In genomic region chr3:30539214-30539613, GRCh38 we compare ENCODE assay signal across 22 cellular contexts.
DNase-seq lines count a peak whose midpoint lies in the region; ATAC-seq and TF ChIP-seq lines count a peak whose summit lies in the region.
"Had no signal": no experiment of that assay in that cellular context is flagged by ENCODE, and none has a peak within 500 bp of the region (broad histone marks: within the 10 kb centered on the region; RNA-seq: fewer than 3 reads in every experiment).

No MANE protein-coding gene starts in this region.

- peak overlapping the region; percentile 27; the same call in 1 of the 2 replicates for H2BK20ac ChIP-seq in IMR-90 (ENCODE audit: low read depth, low read length)

- H3K4me2 ChIP-seq in IMR-90 (ENCODE audit: low read depth, low read length) (no peak overlapping the region), mesenchymal stem cell (ENCODE audit: low read length, poor library complexity, severe bottlenecking) (no peak overlapping the region)

- 0 out of 2 replicates have a peak overlapping the region, but pooled peaks have one; percentile 4 for H3K27ac ChIP-seq in IMR-90 (ENCODE audit: insufficient read depth, low read length)
- H3K27ac ChIP-seq in body of pancreas = peak overlapping the region in 3 of 4 donors; percentile 55 to 63 (median 60)
- H3K27ac ChIP-seq in mesenchymal stem cell (ENCODE audit: low read length, poor library complexity, severe bottlenecking) = peak overlapping the region; percentile 93
- H3K27ac ChIP-seq in left ventricle myocardium inferior (replicated peaks) = no peak overlapping the region
- H3K27ac ChIP-seq: parathyroid adenoma, WERI-Rb-1 had no signal

- H2AFZ ChIP-seq in IMR-90 (replicated peaks; ENCODE audit: low read length, poor library complexity) = no peak overlapping the region
- H2AFZ ChIP-seq in mesenchymal stem cell (ENCODE audit: low read depth, low read length) = no peak overlapping the region
- H2AFZ ChIP-seq: parathyroid adenoma had no signal

- H3K9ac ChIP-seq in IMR-90 (ENCODE audit: low read depth, low read length) = no peak overlapping the region
- H3K9ac ChIP-seq in mesenchymal stem cell (ENCODE audit: low read length) = peak overlapping the region; percentile 76
- H3K9ac ChIP-seq: parathyroid adenoma had no signal

- no peaks in the 10 kb centered on the region for H3K9me1 ChIP-seq in IMR-90 (ENCODE audit: insufficient read depth, low read length)

- no peak overlapping the region for H3K4me3 ChIP-seq in IMR-90 (ENCODE audit: insufficient read depth, low read depth, low read length)
- H3K4me3 ChIP-seq in body of pancreas = no peak overlapping the region
- no peak overlapping the region for H3K4me3 ChIP-seq in mesenchymal stem cell (ENCODE audit: insufficient read depth in 1 of 2, low read depth in 1 of 2, low read length in 2 of 2)
- no peak overlapping the region for H3K4me3 ChIP-seq in left ventricle myocardium inferior
- H3K4me3 ChIP-seq: stomach had no signal

- WGBS in IMR-90 (ENCODE audit: extremely low coverage in 2 of 2, insufficient read length in 1 of 2), 2 experiments = 100% methylated on average over 1 of the region's 5 CpGs; no CpG with 5 or more reads in 1 of the 2 experiments
- 28 to 47% methylated on average over 5 of the region's 5 CpGs for WGBS in body of pancreas, 2 donors
- 79% methylated on average over 3 of the region's 5 CpGs for WGBS in mesenchymal stem cell

- H3K4ac ChIP-seq in IMR-90 (ENCODE audit: low read depth, low read length) = peak overlapping the region; percentile 28; the same call in 1 of the 2 replicates
- no peak overlapping the region for H3K4ac ChIP-seq in mesenchymal stem cell (ENCODE audit: low read depth in 1 of 2, low read length in 2 of 2)

- H3K18ac ChIP-seq in IMR-90 (ENCODE audit: low read depth, low read length) (peak overlapping the region; percentile 42; the same call in 1 of the 2 replicates), mesenchymal stem cell (ENCODE audit: low read depth in 1 of 2, low read length in 2 of 2) (no peak overlapping the region)

- H4K91ac ChIP-seq in IMR-90 (ENCODE audit: insufficient read depth, low read depth, low read length) = no peak overlapping the region
- no peak overlapping the region for H4K91ac ChIP-seq in mesenchymal stem cell (ENCODE audit: low read length)

- H3K4me1 ChIP-seq in IMR-90 (ENCODE audit: control insufficient read depth, insufficient read depth, low read length) = peaks cover 5% of the 10 kb centered on the region; the same call in 1 of the 2 replicates
- H3K4me1 ChIP-seq in body of pancreas = peaks cover 21% of the 10 kb centered on the region
- no peaks in the 10 kb centered on the region for H3K4me1 ChIP-seq in mesenchymal stem cell (ENCODE audit: control insufficient read depth, insufficient read depth, low read depth, low read length)
- peaks cover 10% of the 10 kb centered on the region for H3K4me1 ChIP-seq in left ventricle myocardium inferior
- H3K4me1 ChIP-seq: parathyroid adenoma had no signal

- dilution Hi-C loops in IMR-90 (cut with HindIII; ENCODE audit: low sequenced_read_pairs, unreplicated experiment) = no loop called here

- CTCF ChIA-PET in IMR-90 (lab: Yijun Ruan, JAX) = interaction anchor here (0.7 kb wide), 1 partner anchor 11 kb away, joined by 3 read pairs; no protein-coding TSS in a partner anchor

- H3K79me1 ChIP-seq in IMR-90 (ENCODE audit: low read depth in 1 of 2, low read length in 2 of 2) (no peaks in the 10 kb centered on the region), mesenchymal stem cell (replicated peaks; ENCODE audit: low read length, poor library complexity, severe bottlenecking) (no peaks in the 10 kb centered on the region)

- ATAC-seq in IMR-90 (ENCODE audit: low read depth) (no peak), body of pancreas (peak; percentile 94), HG02678 (IDR thresholded peaks at IDR 0.05; ENCODE audit: unreplicated experiment) (no peak)

- H3K27me3 ChIP-seq in IMR-90 (ENCODE audit: control insufficient read depth, insufficient read depth, low read length) = no peaks in the 10 kb centered on the region
- no peaks in the 10 kb centered on the region for H3K27me3 ChIP-seq in body of pancreas
- H3K27me3 ChIP-seq in mesenchymal stem cell (ENCODE audit: control insufficient read depth in 1 of 2, insufficient read depth in 1 of 2, low read length in 2 of 2) = no peaks in the 10 kb centered on the region
- no peaks in the 10 kb centered on the region for H3K27me3 ChIP-seq in left ventricle myocardium inferior (ENCODE audit: low read depth)
- H3K27me3 ChIP-seq: stomach had no signal

- TF ChIP-seq CTCF in IMR-90 (conservative IDR thresholded peaks at IDR 0.05; ENCODE audit: low read depth, low read length) (no peak), body of pancreas (IDR thresholded peaks at IDR 0.05) (no peak), left ventricle myocardium inferior (IDR thresholded peaks at IDR 0.05; ENCODE audit: borderline replicate concordance) (no peak)

- H4K5ac ChIP-seq in IMR-90 (ENCODE audit: low read depth, low read length) = no peak overlapping the region; the same call in 1 of the 2 replicates

- H2AK5ac ChIP-seq in IMR-90 (ENCODE audit: low read depth, low read length) (no peak overlapping the region), mesenchymal stem cell (ENCODE audit: low read length, severe bottlenecking) (no peak overlapping the region)

- H2BK12ac ChIP-seq in mesenchymal stem cell (ENCODE audit: low read length in 2 of 2) = no peak overlapping the region

- in situ Hi-C loops in IMR-90 (cut with MboI; ENCODE audit: low sequenced_read_pairs) = no loop called here

- peak overlapping the region; percentile 77 for H2BK5ac ChIP-seq in IMR-90 (ENCODE audit: low read depth, low read length, poor library complexity, severe bottlenecking)
- H2BK5ac ChIP-seq in mesenchymal stem cell (ENCODE audit: low read depth, low read length, poor library complexity, severe bottlenecking) = peak overlapping the region; percentile 73

- H4K8ac ChIP-seq in IMR-90 (ENCODE audit: low read depth in 2 of 2, low read length in 2 of 2) (0 out of 4 replicates have a peak overlapping the region, but pooled peaks of 1 of the 2 experiments have one; percentile 60), mesenchymal stem cell (ENCODE audit: low read length) (no peak overlapping the region)

- no peak overlapping the region for H3K14ac ChIP-seq in IMR-90 (replicated peaks; ENCODE audit: low read depth, low read length)
- H3K14ac ChIP-seq in mesenchymal stem cell (ENCODE audit: low read length in 2 of 2) = no peak overlapping the region

- BruUV-seq in IMR-90 (replicated peaks; lab: Mats Ljungman, UMichigan) = no TSS peak

- H2BK120ac ChIP-seq in IMR-90 (ENCODE audit: low read depth, low read length) (peak overlapping the region; percentile 54; the same call in 1 of the 2 replicates), mesenchymal stem cell (ENCODE audit: low read depth, low read length) (no peak overlapping the region)

- no peaks in the 10 kb centered on the region for H3K9me3 ChIP-seq in IMR-90 (ENCODE audit: control insufficient read depth, insufficient read depth, low read length)
- H3K9me3 ChIP-seq in body of pancreas = no peaks in the 10 kb centered on the region
- H3K9me3 ChIP-seq in mesenchymal stem cell (ENCODE audit: control insufficient read depth, low read length) = no peaks in the 10 kb centered on the region
- H3K9me3 ChIP-seq in left ventricle myocardium inferior (replicated peaks) = no peaks in the 10 kb centered on the region
- H3K9me3 ChIP-seq: stomach had no signal

- H2BK15ac ChIP-seq in IMR-90 (ENCODE audit: low read depth, low read length) (no peak overlapping the region), mesenchymal stem cell (ENCODE audit: low read depth, poor library complexity, severe bottlenecking) (no peak overlapping the region)

- H3K36me3 ChIP-seq in IMR-90 (ENCODE audit: control insufficient read depth, insufficient read depth, low read length) = no peaks in the 10 kb centered on the region
- H3K36me3 ChIP-seq in body of pancreas (replicated peaks in 1 of 2; ENCODE audit: insufficient read depth in 1 of 2, low read depth in 2 of 2) = no peaks in the 10 kb centered on the region
- H3K36me3 ChIP-seq in mesenchymal stem cell (ENCODE audit: control insufficient read depth in 1 of 2, insufficient read depth in 2 of 2, low read depth in 1 of 2, low read length in 2 of 2) = no peaks in the 10 kb centered on the region
- no peaks in the 10 kb centered on the region for H3K36me3 ChIP-seq in left ventricle myocardium inferior
- H3K36me3 ChIP-seq: stomach, WERI-Rb-1 had no signal

- no peak for TF ChIP-seq POLR2A in IMR-90 (IDR thresholded peaks at IDR 0.05; ENCODE audit: low read depth, low read length)
- TF ChIP-seq POLR2A in body of pancreas (IDR thresholded peaks at IDR 0.05) = no peak

- no peak for TF ChIP-seq RAD21 in IMR-90 (IDR thresholded peaks at IDR 0.05; ENCODE audit: low read length)

- POLR2A ChIA-PET in IMR-90 (lab: Charles Lee; ENCODE audit: unreplicated experiment) = no interaction called here

- DNase-seq in A172 (ENCODE audit: low spot score) (peak; percentile 19), IMR-90 (no peak), body of pancreas (peak in 2 of 4 donors; percentile 21 to 30), mesenchymal stem cell (no peak), DMS153 treated with DMSO at 0.1 percent for 48 hours (lab: John Stamatoyannopoulos, UW; ENCODE audit: unreplicated experiment) (no peak), SIG-M5 treated with dmso at 0.1 percent for 504 hours (lab: John Stamatoyannopoulos, UW; ENCODE audit: unreplicated experiment) (no peak), left ventricle myocardium inferior (no peak)
- DNase-seq: activated CD4-positive, alpha-beta T cell treated with anti-CD3 and anti-CD28 coated beads, Interleukin-2, amount 50 U/mL, for 4 hours; CD4-positive, alpha-beta T cell; DMS79 treated with DMSO at 0.1 percent for 48 hours; effector memory CD4-positive, alpha-beta T cell; KG1; naive B cell; NCI-H1092; NCI-H2081; NCI-H510A treated with DMSO at 0.1 percent for 48 hours; SHP77; stimulated activated CD4-positive, alpha-beta T cell treated with anti-CD3 and anti-CD28 coated beads, Interleukin-4, amount 100 ng/mL, for 24 hours; stomach; WERI-Rb-1 had no signal

- no peak overlapping the region for H3K56ac ChIP-seq in IMR-90 (ENCODE audit: extremely low read depth, insufficient read depth, low read length)

- intact Hi-C loops in IMR-90 (cut with micrococcal nuclease) = no loop called here
- intact Hi-C loops in body of pancreas (cut with DNase I) = no loop called here
- intact Hi-C loops in left ventricle myocardium inferior (cut with micrococcal nuclease) = loop anchor here (2.0 kb wide), 1 partner anchor 66 kb away; no protein-coding TSS in a partner anchor

- H4K20me1 ChIP-seq in IMR-90 (ENCODE audit: insufficient read depth, low read length) = no peaks in the 10 kb centered on the region

- H2AK9ac ChIP-seq in IMR-90 (replicated peaks; ENCODE audit: low read depth, low read length, poor library complexity) = no peak overlapping the region

- H3K23ac ChIP-seq in IMR-90 (ENCODE audit: low read depth, low read length) = peak overlapping the region; percentile 10; the same call in 1 of the 2 replicates
- H3K23ac ChIP-seq in mesenchymal stem cell (ENCODE audit: low read length in 2 of 2) = no peak overlapping the region

TF ChIP-seq in IMR-90, 13 proteins besides CTCF, POLR2A, EP300 and RAD21 (continues in another document):
- TF ChIP-seq RFX5 (IDR thresholded peaks at IDR 0.05; ENCODE audit: low read depth, low read length) = no peak
- no peak for TF ChIP-seq MAZ (IDR thresholded peaks at IDR 0.05; ENCODE audit: borderline replicate concordance, low read depth, low read length)
- no peak for TF ChIP-seq FOS (IDR thresholded peaks at IDR 0.05; ENCODE audit: low read depth, low read length)
